In the genomic region with DNA sequence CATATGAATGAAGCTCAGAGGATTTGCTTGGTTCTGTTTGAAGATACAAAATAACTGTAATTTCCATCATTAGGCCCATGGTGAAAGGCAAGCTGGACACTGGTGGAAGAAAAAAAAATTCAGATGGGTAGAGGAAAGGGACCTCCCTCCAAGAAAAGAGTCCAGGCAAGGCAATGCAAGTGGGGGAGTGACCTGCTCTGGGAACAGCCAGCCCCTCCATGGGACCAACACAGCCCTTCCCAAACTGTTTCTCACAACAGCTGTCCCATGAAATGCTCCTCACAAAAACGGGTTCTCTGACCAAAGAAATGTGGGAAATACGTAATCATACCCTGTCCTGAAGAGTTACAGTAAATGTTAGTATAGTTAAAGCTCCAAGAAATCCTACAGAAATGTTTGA, we compare ENCODE assay signal across 14 cellular contexts. TPM values are rescaled to one million over a fixed set of nuclear protein-coding genes. Genes with fewer than 3 reads are reported as not detected.
DNase-seq lines count a peak whose midpoint lies in the region; ATAC-seq and TF ChIP-seq lines count a peak whose summit lies in the region.
"Had no signal": no experiment of that assay in that cellular context is flagged by ENCODE, and none has a peak within 500 bp of the region (broad histone marks: within the 10 kb centered on the region; RNA-seq: fewer than 3 reads in every experiment).

No MANE protein-coding gene starts in this region.

- H3K9me3 ChIP-seq in HEK293 (ENCODE audit: control insufficient read depth, insufficient read depth, low read depth, low read length) (no peaks in the 10 kb centered on the region), OCI-LY3 (ENCODE audit: insufficient read depth, low read length) (no peaks in the 10 kb centered on the region), right atrium auricular region (no peaks in the 10 kb centered on the region)
- H3K9me3 ChIP-seq: Peyer's patch had no signal

- H3K4me2 ChIP-seq in OCI-LY3 (ENCODE audit: low read length): peak overlapping the region; percentile 54
- H3K4me2 ChIP-seq: KMS-11 had no signal

- no peak overlapping the region for H3K4me3 Mint-ChIP-seq in dendritic cell treated with granulocyte-macrophage colony-stimulating factor and Interleukin-4, amounts not matched to agents 40 ng/mL and 50 ng/mL, for 4 days
- no peak overlapping the region for H3K4me3 Mint-ChIP-seq in stimulated activated effector memory CD8-positive, alpha-beta T cell treated with anti-CD3 and anti-CD28 coated beads, Interleukin-12 subunit alpha, Interleukin-12 subunit beta, amount 100 ng/mL, for 72 hours
- H3K4me3 Mint-ChIP-seq: CD4-positive, alpha-beta T cell had no signal

- CTCF ChIA-PET in HEK293 (lab: Yijun Ruan, JAX): interaction anchor here (0.6 to 3.1 kb wide), 17 partner anchors 9 to 206 kb away, joined by 3 to 41 read pairs (median 4); partner anchors contain the start of gene ARPIN

- H3K27ac ChIP-seq in HEK293 (ENCODE audit: extremely low read depth, low read depth, low read length): no peak overlapping the region
- no peak overlapping the region for H3K27ac ChIP-seq in OCI-LY3 (ENCODE audit: low read length)
- no peak overlapping the region for H3K27ac ChIP-seq in right atrium auricular region
- no peak overlapping the region for H3K27ac ChIP-seq in brain microvascular endothelial cell
- H3K27ac ChIP-seq: KMS-11 had no signal

- DNase-seq in stimulated activated effector memory CD8-positive, alpha-beta T cell treated with anti-CD3 and anti-CD28 coated beads, Interleukin-12 subunit alpha, Interleukin-12 subunit beta, amount 100 ng/mL, for 72 hours (ENCODE audit: low spot score in 2 of 2): no peak
- DNase-seq in right atrium auricular region (ENCODE audit: low spot score) (no peak), brain microvascular endothelial cell (no peak), NCI-H1092 (lab: John Stamatoyannopoulos, UW) (no peak)
- DNase-seq: DMS79, NCI-H187, NCI-H446 treated with DMSO at 0.1 percent for 48 hours had no signal

- H3K9ac ChIP-seq in OCI-LY3 (ENCODE audit: low read length): peak overlapping the region; percentile 22; the same call in 1 of the 2 replicates
- H3K9ac ChIP-seq: KMS-11 had no signal

- POLR2A ChIA-PET in HEK293 (lab: Yijun Ruan, JAX): interaction anchor here (0.6 to 1.8 kb wide), 6 partner anchors 14 to 343 kb away, joined by 3 to 8 read pairs (median 3); partner anchors contain the start of gene ARPIN

- in situ Hi-C loops in brain microvascular endothelial cell (cut with HindIII; ENCODE audit: low pct_ligation_motif_present, low sequenced_read_pairs): no loop called here

- H3K9me3 Mint-ChIP-seq in dendritic cell treated with granulocyte-macrophage colony-stimulating factor and Interleukin-4, amounts not matched to agents 40 ng/mL and 50 ng/mL, for 4 days: no peaks in the 10 kb centered on the region
- no peaks in the 10 kb centered on the region for H3K9me3 Mint-ChIP-seq in stimulated activated effector memory CD8-positive, alpha-beta T cell treated with anti-CD3 and anti-CD28 coated beads, Interleukin-12 subunit alpha, Interleukin-12 subunit beta, amount 100 ng/mL, for 72 hours
- H3K9me3 Mint-ChIP-seq: CD4-positive, alpha-beta T cell; H9 had no signal

- ATAC-seq in stimulated activated effector memory CD8-positive, alpha-beta T cell treated with anti-CD3 and anti-CD28 coated beads, Interleukin-12 subunit alpha, Interleukin-12 subunit beta, amount 100 ng/mL, for 72 hours: no peak

- H3K4me1 Mint-ChIP-seq in dendritic cell treated with granulocyte-macrophage colony-stimulating factor and Interleukin-4, amounts not matched to agents 40 ng/mL and 50 ng/mL, for 4 days (ENCODE audit: low read depth): peaks cover 40% of the 10 kb centered on the region
- peaks cover 7% of the 10 kb centered on the region for H3K4me1 Mint-ChIP-seq in stimulated activated effector memory CD8-positive, alpha-beta T cell treated with anti-CD3 and anti-CD28 coated beads, Interleukin-12 subunit alpha, Interleukin-12 subunit beta, amount 100 ng/mL, for 72 hours

- peak overlapping the region; percentile 95 for H2AFZ ChIP-seq in OCI-LY3 (ENCODE audit: low read depth, low read length)

- no peaks in the 10 kb centered on the region for H3K27me3 Mint-ChIP-seq in dendritic cell treated with granulocyte-macrophage colony-stimulating factor and Interleukin-4, amounts not matched to agents 40 ng/mL and 50 ng/mL, for 4 days
- H3K27me3 Mint-ChIP-seq: CD4-positive, alpha-beta T cell had no signal

- H3K4me1 ChIP-seq in HEK293 (ENCODE audit: control insufficient read depth, insufficient read depth, low read length): peaks cover under 1% of the 10 kb centered on the region; the same call in 1 of the 2 replicates
- H3K4me1 ChIP-seq in OCI-LY3 (ENCODE audit: low read length): peaks cover 21% of the 10 kb centered on the region
- H3K4me1 ChIP-seq in right atrium auricular region: peaks cover 0 to 6% of the 10 kb centered on the region in 2 donors

- no peak overlapping the region for H3K4me3 ChIP-seq in HEK293 (ENCODE audit: low read depth, low read length)
- peak overlapping the region; percentile 7; the same call in 1 of the 2 replicates for H3K4me3 ChIP-seq in OCI-LY3 (ENCODE audit: low read length)
- H3K4me3 ChIP-seq in right atrium auricular region: no peak overlapping the region
- H3K4me3 ChIP-seq in brain microvascular endothelial cell (ENCODE audit: low read depth, low read length): no peak overlapping the region
- H3K4me3 ChIP-seq: Peyer's patch had no signal

- H4K20me1 ChIP-seq in OCI-LY3 (ENCODE audit: insufficient read depth, low read length): no peaks in the 10 kb centered on the region

- H3K27me3 ChIP-seq in OCI-LY3 (ENCODE audit: low read depth, low read length) (no peaks in the 10 kb centered on the region), right atrium auricular region (no peaks in the 10 kb centered on the region), brain microvascular endothelial cell (replicated peaks) (no peaks in the 10 kb centered on the region)
- H3K27me3 ChIP-seq: Peyer's patch had no signal

- H3K79me2 ChIP-seq in OCI-LY3 (ENCODE audit: low read length): peaks cover 6% of the 10 kb centered on the region

- TF ChIP-seq CTCF in HEK293 (tag by site-specific recombination; IDR thresholded peaks at IDR 0.05) (no peak), OCI-LY3 (IDR thresholded peaks at IDR 0.05; ENCODE audit: low read depth, low read length) (no peak), right atrium auricular region (IDR thresholded peaks at IDR 0.05) (no peak), brain microvascular endothelial cell (IDR thresholded peaks at IDR 0.05; ENCODE audit: low read depth, low read length, missing control alignments) (no peak)

- H3K36me3 ChIP-seq in HEK293 (ENCODE audit: control insufficient read depth in 2 of 2, insufficient read depth in 1 of 2, low read length in 2 of 2) (peaks cover 9 to 29% of the 10 kb centered on the region in 2 experiments), OCI-LY3 (replicated peaks; ENCODE audit: low read depth, low read length) (no peaks in the 10 kb centered on the region), right atrium auricular region (peaks cover 17% of the 10 kb centered on the region), brain microvascular endothelial cell (replicated peaks) (no peaks in the 10 kb centered on the region)

- intact Hi-C loops in dendritic cell treated with granulocyte-macrophage colony-stimulating factor and Interleukin-4, amounts not matched to agents 40 ng/mL and 50 ng/mL, for 4 days (cut with micrococcal nuclease): loop anchor here (5.0 kb wide), 1 partner anchor 174 kb away; no protein-coding TSS in a partner anchor

- H3K36me3 Mint-ChIP-seq in dendritic cell treated with granulocyte-macrophage colony-stimulating factor and Interleukin-4, amounts not matched to agents 40 ng/mL and 50 ng/mL, for 4 days (ENCODE audit: low read depth): peaks cover 76% of the 10 kb centered on the region
- peaks cover 13% of the 10 kb centered on the region for H3K36me3 Mint-ChIP-seq in stimulated activated effector memory CD8-positive, alpha-beta T cell treated with anti-CD3 and anti-CD28 coated beads, Interleukin-12 subunit alpha, Interleukin-12 subunit beta, amount 100 ng/mL, for 72 hours

- peak overlapping the region; percentile 72 for H3K27ac Mint-ChIP-seq in dendritic cell treated with granulocyte-macrophage colony-stimulating factor and Interleukin-4, amounts not matched to agents 40 ng/mL and 50 ng/mL, for 4 days
- peak overlapping the region; percentile 27 for H3K27ac Mint-ChIP-seq in stimulated activated effector memory CD8-positive, alpha-beta T cell treated with anti-CD3 and anti-CD28 coated beads, Interleukin-12 subunit alpha, Interleukin-12 subunit beta, amount 100 ng/mL, for 72 hours
- H3K27ac Mint-ChIP-seq: CD4-positive, alpha-beta T cell had no signal

TF ChIP-seq in HEK293, 187 proteins besides CTCF, POLR2A, EP300 and RAD21:
- TF ChIP-seq ZNF341 (tag by site-specific recombination; IDR thresholded peaks at IDR 0.05; ENCODE audit: low read depth) (peak; percentile 94), ZNF660 (tag by site-specific recombination; IDR thresholded peaks at IDR 0.05) (no peak)

RNA-seq across cellular contexts. Expression of gene AP3S2, which starts 4.4 kb away (rescaled TPM):
- total RNA-seq in right atrium auricular region: 10 to 100 TPM; 42.1 to 65.9 TPM

RNA-seq across cellular contexts. Expression of gene ARPIN, which starts 14.6 kb away (rescaled TPM):
- total RNA-seq in right atrium auricular region: 10 to 100 TPM in 1 of 2 donors, 1 to 10 TPM in 1; 8.3 to 11.8 TPM
- total RNA-seq: CD4-positive, alpha-beta T cell had no signal
